In the genomic region with DNA sequence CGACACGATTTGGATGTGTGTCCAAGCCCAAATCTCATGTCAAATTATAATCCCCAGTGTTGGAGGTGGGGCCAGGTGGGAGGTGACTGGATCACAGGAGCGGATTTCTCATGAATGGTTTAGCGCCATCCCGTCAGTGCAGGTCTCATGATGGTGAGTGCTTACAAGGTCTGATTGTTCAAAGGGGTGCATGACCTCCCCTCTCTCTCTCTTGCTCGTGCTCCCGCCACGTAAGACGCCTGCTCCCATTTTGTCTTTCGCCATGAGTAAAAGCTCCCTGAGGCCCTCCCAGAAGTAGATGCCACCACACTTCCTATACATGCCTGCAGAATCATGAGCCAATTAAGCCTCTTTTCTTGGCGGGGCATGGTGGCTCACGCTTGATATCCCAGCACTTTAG, we compare ENCODE assay signal across 13 cellular contexts.
"Had no signal": no experiment of that assay in that cellular context is flagged by ENCODE, and none has a peak within 500 bp of the region (broad histone marks: within the 10 kb centered on the region; RNA-seq: fewer than 3 reads in every experiment).

No MANE protein-coding gene starts in this region.

- H3K9me3 Mint-ChIP-seq: activated CD4-positive, alpha-beta memory T cell treated with anti-CD3 and anti-CD28 coated beads, Interleukin-2, amount 10 ng/mL, durations not matched to agents 7 days and 5 days; neural crest cell had no signal

- H3K36me3 Mint-ChIP-seq: stimulated activated naive B cell treated with anti-CD40 and anti-IgM and Interleukin-4, amounts not matched to agents 10 μg/mL and 1 μg/mL and 100 μg/mL, for 72 hours had no signal

- H3K36me3 ChIP-seq: brain microvascular endothelial cell, thyroid gland had no signal

- H3K27me3 ChIP-seq: brain microvascular endothelial cell, thyroid gland had no signal

- ATAC-seq: left ventricle myocardium superior; stimulated activated naive B cell treated with anti-CD40 and anti-IgM and Interleukin-4, amounts not matched to agents 10 μg/mL and 1 μg/mL and 100 μg/mL, for 72 hours had no signal

- H3K4me3 ChIP-seq: thyroid gland had no signal

- H3K27ac ChIP-seq: brain microvascular endothelial cell had no signal

- H3K9me3 ChIP-seq: thyroid gland had no signal

- H3K4me3 Mint-ChIP-seq: activated CD4-positive, alpha-beta memory T cell treated with anti-CD3 and anti-CD28 coated beads, Interleukin-2, amount 10 ng/mL, durations not matched to agents 7 days and 5 days; neural crest cell; stimulated activated naive B cell treated with anti-CD40 and anti-IgM and Interleukin-4, amounts not matched to agents 10 μg/mL and 1 μg/mL and 100 μg/mL, for 72 hours had no signal

- H3K4me1 Mint-ChIP-seq: stimulated activated naive B cell treated with anti-CD40 and anti-IgM and Interleukin-4, amounts not matched to agents 10 μg/mL and 1 μg/mL and 100 μg/mL, for 72 hours had no signal

- DNase-seq: activated CD4-positive, alpha-beta memory T cell treated with anti-CD3 and anti-CD28 coated beads, Interleukin-2, amount 10 ng/mL, durations not matched to agents 7 days and 5 days; activated CD4-positive, alpha-beta T cell treated with anti-CD3 and anti-CD28 coated beads for 4 hours; activated effector memory CD4-positive, alpha-beta T cell treated with Interleukin-2 at 50 U/mL for 16 hours; activated naive CD4-positive, alpha-beta T cell treated with anti-CD3 and anti-CD28 coated beads, Interleukin-2, amount 50 U/mL, for 16 hours; aorta; brain microvascular endothelial cell; cortex of kidney; effector CD4-positive, alpha-beta T cell; kidney; left ventricle myocardium superior; stimulated activated naive B cell treated with anti-CD40 and anti-IgM and Interleukin-4, amounts not matched to agents 10 μg/mL and 1 μg/mL and 100 μg/mL, for 72 hours; thyroid gland had no signal

- H3K27ac Mint-ChIP-seq: activated CD4-positive, alpha-beta memory T cell treated with anti-CD3 and anti-CD28 coated beads, Interleukin-2, amount 10 ng/mL, durations not matched to agents 7 days and 5 days; stimulated activated naive B cell treated with anti-CD40 and anti-IgM and Interleukin-4, amounts not matched to agents 10 μg/mL and 1 μg/mL and 100 μg/mL, for 72 hours had no signal
